1 cellular context compared by ENCODE assay signal in the genomic region with DNA sequence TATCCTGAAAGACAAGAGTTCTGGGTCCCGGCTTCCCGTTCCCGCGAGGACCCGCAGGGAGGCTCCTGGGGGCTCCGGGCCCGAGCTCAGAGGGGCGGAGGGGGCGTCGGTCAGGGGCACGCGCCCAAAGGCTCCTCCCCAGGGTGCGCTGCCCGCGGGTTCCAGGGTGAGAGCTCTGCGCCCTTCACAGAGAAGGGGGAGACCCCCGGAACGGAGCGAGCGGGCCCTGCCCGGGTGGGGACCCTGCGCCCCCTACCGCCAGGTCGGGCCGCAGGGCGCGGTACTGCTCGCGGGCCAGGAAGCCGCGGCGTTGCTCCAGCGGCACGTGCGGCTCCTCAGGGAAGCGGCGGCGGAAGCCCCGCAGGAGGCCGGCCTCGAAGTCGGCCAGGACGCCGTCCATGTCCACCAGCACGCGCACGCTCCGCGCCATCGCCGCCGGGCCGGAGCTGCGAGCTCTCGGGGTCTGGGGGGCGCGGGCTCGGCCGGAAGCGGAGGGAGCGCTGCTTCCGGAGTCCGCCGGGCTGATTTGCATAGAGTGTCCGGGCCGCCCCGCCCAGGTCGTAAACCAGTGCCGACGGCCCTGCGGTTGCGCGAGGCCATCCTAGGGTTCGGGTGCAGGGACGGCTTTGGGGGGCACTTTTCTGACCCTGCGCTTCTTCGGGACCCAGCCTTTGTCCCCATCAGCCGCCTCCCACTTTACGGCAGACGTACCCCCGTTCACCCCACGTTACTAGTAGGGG.
A peak's percentile ranks its signal among the peaks of the same experiment; 100 is the strongest.
TF ChIP-seq lines count a peak whose summit lies in the region.

A gene (minus strand): TSS at position 465 of the 740 bp plus-strand sequence. CDS start 35 bp downstream, at position 430.

TF ChIP-seq in GM12878, 131 proteins besides CTCF, POLR2A, EP300 and RAD21 (continued from another document):
- TF ChIP-seq, protein P1, sequence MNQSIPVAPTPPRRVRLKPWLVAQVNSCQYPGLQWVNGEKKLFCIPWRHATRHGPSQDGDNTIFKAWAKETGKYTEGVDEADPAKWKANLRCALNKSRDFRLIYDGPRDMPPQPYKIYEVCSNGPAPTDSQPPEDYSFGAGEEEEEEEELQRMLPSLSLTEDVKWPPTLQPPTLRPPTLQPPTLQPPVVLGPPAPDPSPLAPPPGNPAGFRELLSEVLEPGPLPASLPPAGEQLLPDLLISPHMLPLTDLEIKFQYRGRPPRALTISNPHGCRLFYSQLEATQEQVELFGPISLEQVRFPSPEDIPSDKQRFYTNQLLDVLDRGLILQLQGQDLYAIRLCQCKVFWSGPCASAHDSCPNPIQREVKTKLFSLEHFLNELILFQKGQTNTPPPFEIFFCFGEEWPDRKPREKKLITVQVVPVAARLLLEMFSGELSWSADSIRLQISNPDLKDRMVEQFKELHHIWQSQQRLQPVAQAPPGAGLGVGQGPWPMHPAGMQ (IDR thresholded peaks at IDR 0.05; ENCODE audit: borderline replicate concordance), result no peak
- TF ChIP-seq YBX1 (IDR thresholded peaks at IDR 0.05), result no peak
- no peak for TF ChIP-seq EGR1 (IDR thresholded peaks at IDR 0.05; ENCODE audit: borderline replicate concordance in 1 of 2, low read depth in 2 of 2, low read length in 2 of 2)
- TF ChIP-seq BRCA1 (IDR thresholded peaks at IDR 0.05; ENCODE audit: low read depth, low read length), result no peak
- TF ChIP-seq RBBP5 (conservative IDR thresholded peaks at IDR 0.05), result no peak
- TF ChIP-seq MEF2A (IDR thresholded peaks at IDR 0.05; ENCODE audit: insufficient read depth, low read depth, low read length), result no peak
- no peak for TF ChIP-seq KDM1A (IDR thresholded peaks at IDR 0.05; ENCODE audit: borderline replicate concordance)
- TF ChIP-seq, protein P2, sequence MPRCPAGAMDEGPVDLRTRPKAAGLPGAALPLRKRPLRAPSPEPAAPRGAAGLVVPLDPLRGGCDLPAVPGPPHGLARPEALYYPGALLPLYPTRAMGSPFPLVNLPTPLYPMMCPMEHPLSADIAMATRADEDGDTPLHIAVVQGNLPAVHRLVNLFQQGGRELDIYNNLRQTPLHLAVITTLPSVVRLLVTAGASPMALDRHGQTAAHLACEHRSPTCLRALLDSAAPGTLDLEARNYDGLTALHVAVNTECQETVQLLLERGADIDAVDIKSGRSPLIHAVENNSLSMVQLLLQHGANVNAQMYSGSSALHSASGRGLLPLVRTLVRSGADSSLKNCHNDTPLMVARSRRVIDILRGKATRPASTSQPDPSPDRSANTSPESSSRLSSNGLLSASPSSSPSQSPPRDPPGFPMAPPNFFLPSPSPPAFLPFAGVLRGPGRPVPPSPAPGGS (IDR thresholded peaks at IDR 0.05; ENCODE audit: borderline replicate concordance, insufficient read depth, low read depth, low read length, poor library complexity, severe bottlenecking), result no peak
- TF ChIP-seq, protein P3, sequence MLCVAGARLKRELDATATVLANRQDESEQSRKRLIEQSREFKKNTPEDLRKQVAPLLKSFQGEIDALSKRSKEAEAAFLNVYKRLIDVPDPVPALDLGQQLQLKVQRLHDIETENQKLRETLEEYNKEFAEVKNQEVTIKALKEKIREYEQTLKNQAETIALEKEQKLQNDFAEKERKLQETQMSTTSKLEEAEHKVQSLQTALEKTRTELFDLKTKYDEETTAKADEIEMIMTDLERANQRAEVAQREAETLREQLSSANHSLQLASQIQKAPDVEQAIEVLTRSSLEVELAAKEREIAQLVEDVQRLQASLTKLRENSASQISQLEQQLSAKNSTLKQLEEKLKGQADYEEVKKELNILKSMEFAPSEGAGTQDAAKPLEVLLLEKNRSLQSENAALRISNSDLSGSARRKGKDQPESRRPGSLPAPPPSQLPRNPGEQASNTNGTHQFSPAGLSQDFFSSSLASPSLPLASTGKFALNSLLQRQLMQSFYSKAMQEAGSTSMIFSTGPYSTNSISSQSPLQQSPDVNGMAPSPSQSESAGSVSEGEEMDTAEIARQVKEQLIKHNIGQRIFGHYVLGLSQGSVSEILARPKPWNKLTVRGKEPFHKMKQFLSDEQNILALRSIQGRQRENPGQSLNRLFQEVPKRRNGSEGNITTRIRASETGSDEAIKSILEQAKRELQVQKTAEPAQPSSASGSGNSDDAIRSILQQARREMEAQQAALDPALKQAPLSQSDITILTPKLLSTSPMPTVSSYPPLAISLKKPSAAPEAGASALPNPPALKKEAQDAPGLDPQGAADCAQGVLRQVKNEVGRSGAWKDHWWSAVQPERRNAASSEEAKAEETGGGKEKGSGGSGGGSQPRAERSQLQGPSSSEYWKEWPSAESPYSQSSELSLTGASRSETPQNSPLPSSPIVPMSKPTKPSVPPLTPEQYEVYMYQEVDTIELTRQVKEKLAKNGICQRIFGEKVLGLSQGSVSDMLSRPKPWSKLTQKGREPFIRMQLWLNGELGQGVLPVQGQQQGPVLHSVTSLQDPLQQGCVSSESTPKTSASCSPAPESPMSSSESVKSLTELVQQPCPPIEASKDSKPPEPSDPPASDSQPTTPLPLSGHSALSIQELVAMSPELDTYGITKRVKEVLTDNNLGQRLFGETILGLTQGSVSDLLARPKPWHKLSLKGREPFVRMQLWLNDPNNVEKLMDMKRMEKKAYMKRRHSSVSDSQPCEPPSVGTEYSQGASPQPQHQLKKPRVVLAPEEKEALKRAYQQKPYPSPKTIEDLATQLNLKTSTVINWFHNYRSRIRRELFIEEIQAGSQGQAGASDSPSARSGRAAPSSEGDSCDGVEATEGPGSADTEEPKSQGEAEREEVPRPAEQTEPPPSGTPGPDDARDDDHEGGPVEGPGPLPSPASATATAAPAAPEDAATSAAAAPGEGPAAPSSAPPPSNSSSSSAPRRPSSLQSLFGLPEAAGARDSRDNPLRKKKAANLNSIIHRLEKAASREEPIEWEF (IDR thresholded peaks at IDR 0.05; ENCODE audit: insufficient replicate concordance, low read depth, low read length), result no peak
- peak; percentile 82 for TF ChIP-seq MYC (IDR thresholded peaks at IDR 0.05; ENCODE audit: insufficient read depth, insufficient read length, insufficient replicate concordance, low read length, severe bottlenecking)
